In genomic region chr7:124031919-124032318, GRCh38 we compare ENCODE assay signal across 9 cellular contexts. TPM values are rescaled to one million over a fixed set of nuclear protein-coding genes. Genes with fewer than 3 reads are reported as not detected.
DNase-seq lines count a peak whose midpoint lies in the region; ATAC-seq and TF ChIP-seq lines count a peak whose summit lies in the region.
"Had no signal": no experiment of that assay in that cellular context is flagged by ENCODE, and none has a peak within 500 bp of the region (broad histone marks: within the 10 kb centered on the region; RNA-seq: fewer than 3 reads in every experiment).

No MANE protein-coding gene starts in this region.

- intact Hi-C loops in breast epithelium (cut with DNase I; ENCODE audit: low total_unique reads) = no loop called here
- intact Hi-C loops in naive thymus-derived CD4-positive, alpha-beta T cell (cut with micrococcal nuclease) = no loop called here
- intact Hi-C loops in thyroid gland (cut with DNase I) = no loop called here

- H3K4me3 ChIP-seq in BE2C (ENCODE audit: low read depth, low read length) (peak overlapping the region; percentile 85), breast epithelium (peak overlapping the region; percentile 24 to 65 (median 42)), thyroid gland (replicated peaks in 1 of 3) (peak overlapping the region in 1 of 3 donors; percentile 2)
- H3K4me3 ChIP-seq in naive thymus-derived CD4-positive, alpha-beta T cell (ENCODE audit: low read length) = no peak overlapping the region

- 4 to 7% methylated on average over 19 to 22 of the region's 22 CpGs for WGBS in thyroid gland, 2 donors

- H3K9me3 Mint-ChIP-seq in naive thymus-derived CD4-positive, alpha-beta T cell = peaks cover 0 to 8% (median under 1%) of the 10 kb centered on the region in 11 donors
- H3K9me3 Mint-ChIP-seq: activated naive CD4-positive, alpha-beta T cell treated with anti-CD3 and anti-CD28 coated beads, Interleukin-2, amount 50 U/mL, for 72 hours had no signal

- peaks cover 6% of the 10 kb centered on the region for H3K27me3 ChIP-seq in BE2C
- peaks cover 3 to 41% of the 10 kb centered on the region in 2 donors for H3K27me3 ChIP-seq in breast epithelium
- peaks cover 4 to 5% of the 10 kb centered on the region in 2 donors for H3K27me3 ChIP-seq in naive thymus-derived CD4-positive, alpha-beta T cell (ENCODE audit: control insufficient read depth in 2 of 2, insufficient read depth in 2 of 2, low read length in 2 of 2)
- H3K27me3 ChIP-seq in thyroid gland = no peaks in the 10 kb centered on the region

- no peaks in the 10 kb centered on the region for H3K36me3 ChIP-seq in BE2C
- H3K36me3 ChIP-seq in breast epithelium = no peaks in the 10 kb centered on the region
- H3K36me3 ChIP-seq in naive thymus-derived CD4-positive, alpha-beta T cell (ENCODE audit: control insufficient read depth in 2 of 3, insufficient read depth in 3 of 3, low read length in 3 of 3) = no peaks in the 10 kb centered on the region
- H3K36me3 ChIP-seq in thyroid gland = no peaks in the 10 kb centered on the region

- peaks cover 0 to 4% (median 0%) of the 10 kb centered on the region in 5 donors for H3K36me3 Mint-ChIP-seq in naive thymus-derived CD4-positive, alpha-beta T cell

- H3K4me1 Mint-ChIP-seq in naive thymus-derived CD4-positive, alpha-beta T cell = peaks cover 4 to 18% (median 7%) of the 10 kb centered on the region in 7 donors

- H3K4me1 ChIP-seq in BE2C = peaks cover 3% of the 10 kb centered on the region
- H3K4me1 ChIP-seq in breast epithelium = peaks cover 0 to 6% of the 10 kb centered on the region in 2 donors
- H3K4me1 ChIP-seq in naive thymus-derived CD4-positive, alpha-beta T cell (ENCODE audit: control insufficient read depth in 2 of 2, insufficient read depth in 2 of 2, low read length in 2 of 2) = no peaks in the 10 kb centered on the region
- peaks cover 4 to 13% of the 10 kb centered on the region in 2 donors for H3K4me1 ChIP-seq in thyroid gland

- TF ChIP-seq POLR2A in breast epithelium (IDR thresholded peaks at IDR 0.05) (no peak), thyroid gland (IDR thresholded peaks at IDR 0.05) (no peak)

- H3K9me3 ChIP-seq in BE2C (no peaks in the 10 kb centered on the region), breast epithelium (no peaks in the 10 kb centered on the region), thyroid gland (no peaks in the 10 kb centered on the region)
- H3K9me3 ChIP-seq in naive thymus-derived CD4-positive, alpha-beta T cell (ENCODE audit: control insufficient read depth in 2 of 3, low read length in 3 of 3) = no peaks in the 10 kb centered on the region

- DNase-seq in BE2C (peak; percentile 19), HEK293T (ENCODE audit: extremely low spot score) (peak; percentile 18), breast epithelium (ENCODE audit: low spot score in 2 of 2) (no peak), GM19240 (ENCODE audit: insufficient read length, low spot score) (no peak), thyroid gland (no peak)
- DNase-seq in naive thymus-derived CD4-positive, alpha-beta T cell = no peak
- DNase-seq in activated CD4-positive, CD25-positive, alpha-beta regulatory T cell (lab: John Stamatoyannopoulos, UW) = no peak

- ATAC-seq in naive thymus-derived CD4-positive, alpha-beta T cell = no peak
- no peak for ATAC-seq in GM19455 (IDR thresholded peaks at IDR 0.05; ENCODE audit: unreplicated experiment)

- no peak for TF ChIP-seq CTCF in BE2C (IDR thresholded peaks at IDR 0.05; ENCODE audit: low read depth, low read length)
- TF ChIP-seq CTCF in breast epithelium (IDR thresholded peaks at IDR 0.05) = no peak
- no peak for TF ChIP-seq CTCF in thyroid gland (IDR thresholded peaks at IDR 0.05)

- peak overlapping the region in 9 of 10 donors; percentile 59 to 83 (median 73) for H3K4me3 Mint-ChIP-seq in naive thymus-derived CD4-positive, alpha-beta T cell

- H3K27ac ChIP-seq in breast epithelium = no peak overlapping the region
- no peak overlapping the region for H3K27ac ChIP-seq in naive thymus-derived CD4-positive, alpha-beta T cell (ENCODE audit: low read depth, low read length)
- H3K27ac ChIP-seq in thyroid gland = no peak overlapping the region

- POLR2A ChIA-PET in HEK293T (lab: Yijun Ruan, JAX) = no interaction called here
- POLR2A ChIA-PET in naive thymus-derived CD4-positive, alpha-beta T cell (lab: Charles Lee) = no interaction called here

- H3K27me3 Mint-ChIP-seq in naive thymus-derived CD4-positive, alpha-beta T cell = peaks cover 48 to 70% (median 59%) of the 10 kb centered on the region in 5 donors

- CTCF ChIA-PET in HEK293T (lab: Yijun Ruan, JAX) = interaction anchor here (0.7 kb wide), 1 partner anchor 163 kb away, joined by 3 read pairs; no protein-coding TSS in a partner anchor
- CTCF ChIA-PET in naive thymus-derived CD4-positive, alpha-beta T cell (lab: Charles Lee) = no interaction called here

- no peak overlapping the region for H3K27ac Mint-ChIP-seq in naive thymus-derived CD4-positive, alpha-beta T cell
- H3K27ac Mint-ChIP-seq: activated naive CD4-positive, alpha-beta T cell treated with anti-CD3 and anti-CD28 coated beads, Interleukin-2, amount 50 U/mL, for 72 hours had no signal

TF ChIP-seq in HEK293T, 16 proteins besides CTCF, POLR2A, EP300 and RAD21:
- no peak for TF ChIP-seq BHLHE40 (IDR thresholded peaks at IDR 0.05; ENCODE audit: borderline replicate concordance)
- no peak for TF ChIP-seq ZNF384 (IDR thresholded peaks at IDR 0.05)

RNA-seq across cellular contexts. Expression of gene TMEM229A, which starts 0.9 kb away (rescaled TPM):
- 12.4 TPM for polyA plus RNA-seq in BE2C (2012; ENCODE audit: insufficient read depth, insufficient read length, low read depth)
- total RNA-seq in breast epithelium = not detected
- total RNA-seq in naive thymus-derived CD4-positive, alpha-beta T cell = not detected
- not detected for polyA plus RNA-seq in naive thymus-derived CD4-positive, alpha-beta T cell
- under 1 TPM in 2 of 4 donors, not detected in 2; 0.27 to 0.49 TPM for total RNA-seq in thyroid gland
- total RNA-seq: activated naive CD4-positive, alpha-beta T cell treated with anti-CD3 and anti-CD28 coated beads, Interleukin-2, amount 50 U/mL, for 72 hours had no signal

Comparison
In these comparisons a context has a peak if more than half of its experiments do, and no peak if none do; other contexts are left out.
1. DNase-seq: peak in BE2C (single experiment) and HEK293T (single experiment); none in breast epithelium (0 of 2), naive thymus-derived CD4-positive, alpha-beta T cell (0 of 9), GM19240 (single experiment), activated CD4-positive, CD25-positive, alpha-beta regulatory T cell (0 of 4) and thyroid gland (0 of 2).